Comparison of ENCODE assay signal across 28 cellular contexts in genomic region chr5:153552886-153553285, GRCh38.
A peak's percentile ranks its signal among the peaks of the same experiment; 100 is the strongest.
DNase-seq lines count a peak whose midpoint lies in the region; ATAC-seq and TF ChIP-seq lines count a peak whose summit lies in the region.
"Had no signal": no experiment of that assay in that cellular context is flagged by ENCODE, and none has a peak within 500 bp of the region (broad histone marks: within the 10 kb centered on the region; RNA-seq: fewer than 3 reads in every experiment).

No MANE protein-coding gene starts in this region.

- H3K4me3 Mint-ChIP-seq in GM23338 = no peak overlapping the region
- H3K4me3 Mint-ChIP-seq in WTC11 = no peak overlapping the region
- H3K4me3 Mint-ChIP-seq: activated CD8-positive, alpha-beta T cell treated with anti-CD3 and anti-CD28 coated beads, Interleukin-2, amount 10 ng/mL, durations not matched to agents 7 days and 5 days; activated T-cell treated with anti-CD3 and anti-CD28 coated beads, Interleukin-2, amount 50 U/mL, for 24 hours; nephron progenitor cell; type B pancreatic cell had no signal

- H3K9me2 ChIP-seq in GM23338 (ENCODE audit: insufficient read depth) = no peaks in the 10 kb centered on the region

- CTCF ChIA-PET in WTC11 (lab: Charles Lee) = no interaction called here

- no peak overlapping the region for H3K27ac Mint-ChIP-seq in GM23338
- H3K27ac Mint-ChIP-seq in WTC11 = no peak overlapping the region
- H3K27ac Mint-ChIP-seq: activated CD8-positive, alpha-beta T cell treated with anti-CD3 and anti-CD28 coated beads, Interleukin-2, amount 10 ng/mL, durations not matched to agents 7 days and 5 days; activated T-cell treated with anti-CD3 and anti-CD28 coated beads, Interleukin-2, amount 50 U/mL, for 24 hours; nephron progenitor cell; type B pancreatic cell had no signal

- no peaks in the 10 kb centered on the region for H3K27me3 ChIP-seq in GM23338 (ENCODE audit: insufficient read depth)
- H3K27me3 ChIP-seq: ascending aorta; BLaER1 treated with 17β-estradiol and CSF1 and Interleukin-3, amounts not matched to agents 10 nM and 100 nM; heart right ventricle; left lung; spleen; stomach had no signal

- H3K9me3 Mint-ChIP-seq in GM23338 (no peaks in the 10 kb centered on the region), WTC11 (no peaks in the 10 kb centered on the region)
- H3K9me3 Mint-ChIP-seq: activated T-cell treated with anti-CD3 and anti-CD28 coated beads, Interleukin-2, amount 50 U/mL, for 24 hours; nephron progenitor cell; type B pancreatic cell had no signal

- H3K27me3 Mint-ChIP-seq in GM23338 (ENCODE audit: insufficient read depth, low read depth, poor library complexity) = peaks cover 5% of the 10 kb centered on the region
- H3K27me3 Mint-ChIP-seq in WTC11 (ENCODE audit: low read depth) = no peaks in the 10 kb centered on the region
- H3K27me3 Mint-ChIP-seq: activated T-cell treated with anti-CD3 and anti-CD28 coated beads, Interleukin-2, amount 50 U/mL, for 24 hours; type B pancreatic cell had no signal

- H3K27ac ChIP-seq in GM23338 (ENCODE audit: low read depth) (no peak overlapping the region), substantia nigra (ENCODE audit: low read depth, low read length, poor library complexity, severe bottlenecking) (no peak overlapping the region)
- H3K27ac ChIP-seq: BLaER1 treated with 17β-estradiol and CSF1 and Interleukin-3, amounts not matched to agents 10 nM and 100 nM; heart right ventricle; KMS-11; prostate gland; spleen; stomach had no signal

- POLR2A ChIA-PET in WTC11 (lab: Charles Lee) = no interaction called here

- H4K20me1 ChIP-seq in GM23338 (replicated peaks; ENCODE audit: insufficient read depth) = no peaks in the 10 kb centered on the region
- H4K20me1 ChIP-seq: BLaER1 treated with 17β-estradiol and CSF1 and Interleukin-3, amounts not matched to agents 10 nM and 100 nM had no signal

- peaks cover 19% of the 10 kb centered on the region for H3K4me1 ChIP-seq in GM23338 (ENCODE audit: insufficient read depth)
- H3K4me1 ChIP-seq: prostate gland, spleen had no signal

- H3K36me3 Mint-ChIP-seq in GM23338 (ENCODE audit: low read depth) (no peaks in the 10 kb centered on the region), WTC11 (no peaks in the 10 kb centered on the region)
- H3K36me3 Mint-ChIP-seq: type B pancreatic cell had no signal

- TF ChIP-seq CTCF in GM23338 (conservative IDR thresholded peaks at IDR 0.05; ENCODE audit: low read depth in 2 of 2) (no peak), WTC11 (IDR thresholded peaks at IDR 0.05) (no peak), fibroblast of villous mesenchyme (IDR thresholded peaks at IDR 0.05; ENCODE audit: insufficient read depth, low read depth, low read length) (no peak)

- H3K4me1 Mint-ChIP-seq in GM23338 (peaks cover 21% of the 10 kb centered on the region), WTC11 (peaks cover 19% of the 10 kb centered on the region)

- no peak overlapping the region for H2AFZ ChIP-seq in GM23338

- H3F3A ChIP-seq in GM23338 (replicated peaks; ENCODE audit: low read depth) = no peaks in the 10 kb centered on the region

- H3K79me2 ChIP-seq in GM23338 (replicated peaks; ENCODE audit: insufficient read depth) = no peaks in the 10 kb centered on the region

- H3K4me3 ChIP-seq in GM23338 (no peak overlapping the region), fibroblast of villous mesenchyme (ENCODE audit: low read depth, low read length) (no peak overlapping the region)
- H3K4me3 ChIP-seq: ascending aorta; BLaER1 treated with 17β-estradiol and CSF1 and Interleukin-3, amounts not matched to agents 10 nM and 100 nM; heart right ventricle; left lung; prostate gland; spleen; stomach had no signal

- 0 out of 2 replicates have a peak overlapping the region, but pooled peaks have one; percentile 17 for H3K4me2 ChIP-seq in GM23338
- H3K4me2 ChIP-seq: BLaER1 treated with 17β-estradiol and CSF1 and Interleukin-3, amounts not matched to agents 10 nM and 100 nM; KMS-11 had no signal

- no peak for DNase-seq in GM23338 (ENCODE audit: low spot score)
- DNase-seq in WTC11 (ENCODE audit: low spot score) = no peak
- DNase-seq in fibroblast of villous mesenchyme (ENCODE audit: low read depth) = peak; percentile 42
- DNase-seq in substantia nigra (lab: John Stamatoyannopoulos, UW) = no peak
- no peak for DNase-seq in stimulated activated naive CD4-positive, alpha-beta T cell treated with Interleukin-2 at 50 U/mL for 16 hours (lab: John Stamatoyannopoulos, UW)
- no peak for DNase-seq in KG1 (lab: John Stamatoyannopoulos, UW)
- DNase-seq: activated CD8-positive, alpha-beta T cell treated with anti-CD3 and anti-CD28 coated beads, Interleukin-2, amount 10 ng/mL, durations not matched to agents 7 days and 5 days; activated naive CD4-positive, alpha-beta T cell treated with Interleukin-2 at 50 U/mL for 16 hours; activated T-cell treated with anti-CD3 and anti-CD28 coated beads, Interleukin-2, amount 50 U/mL, for 24 hours; effector memory CD4-positive, alpha-beta T cell; heart right ventricle; left lung; NCI-H1092; NCI-H2029; NCI-H510A; nephron progenitor cell; NK-92 treated with Interleukin-12 subunit alpha and Interleukin-12 subunit beta, amount 100 ng/mL, for 24 hours; spleen; stimulated activated CD4-positive, alpha-beta T cell treated with anti-CD3 and anti-CD28 coated beads, Interleukin-4, amount 100 ng/mL, for 24 hours; stomach; T1000 had no signal

- ATAC-seq in GM23338 (no peak), WTC11 (no peak), GM19351 (IDR thresholded peaks at IDR 0.05; ENCODE audit: unreplicated experiment) (no peak)
- ATAC-seq: activated CD4-positive, CD25-positive, alpha-beta regulatory T cell treated with anti-CD3 and anti-CD28 coated beads, Interleukin-2, amount 50 U/mL, for 24 hours; activated CD8-positive, alpha-beta T cell treated with anti-CD3 and anti-CD28 coated beads, Interleukin-2, amount 10 ng/mL, durations not matched to agents 7 days and 5 days; heart right ventricle; left lung had no signal

- no peaks in the 10 kb centered on the region for H3K36me3 ChIP-seq in GM23338 (ENCODE audit: insufficient read depth)
- H3K36me3 ChIP-seq: ascending aorta; BLaER1 treated with 17β-estradiol and CSF1 and Interleukin-3, amounts not matched to agents 10 nM and 100 nM; heart right ventricle; left lung; prostate gland; spleen; stomach had no signal

TF ChIP-seq in WTC11, 78 proteins besides CTCF, POLR2A, EP300 and RAD21:
- TF ChIP-seq NFATC4 (CRISPR knock-in tag; IDR thresholded peaks at IDR 0.05) = no peak
- TF ChIP-seq, protein P1, sequence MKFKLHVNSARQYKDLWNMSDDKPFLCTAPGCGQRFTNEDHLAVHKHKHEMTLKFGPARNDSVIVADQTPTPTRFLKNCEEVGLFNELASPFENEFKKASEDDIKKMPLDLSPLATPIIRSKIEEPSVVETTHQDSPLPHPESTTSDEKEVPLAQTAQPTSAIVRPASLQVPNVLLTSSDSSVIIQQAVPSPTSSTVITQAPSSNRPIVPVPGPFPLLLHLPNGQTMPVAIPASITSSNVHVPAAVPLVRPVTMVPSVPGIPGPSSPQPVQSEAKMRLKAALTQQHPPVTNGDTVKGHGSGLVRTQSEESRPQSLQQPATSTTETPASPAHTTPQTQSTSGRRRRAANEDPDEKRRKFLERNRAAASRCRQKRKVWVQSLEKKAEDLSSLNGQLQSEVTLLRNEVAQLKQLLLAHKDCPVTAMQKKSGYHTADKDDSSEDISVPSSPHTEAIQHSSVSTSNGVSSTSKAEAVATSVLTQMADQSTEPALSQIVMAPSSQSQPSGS (CRISPR knock-in tag; IDR thresholded peaks at IDR 0.05; ENCODE audit: borderline replicate concordance, low read depth) = no peak
- TF ChIP-seq FOXK1 (CRISPR knock-in tag; IDR thresholded peaks at IDR 0.05) = no peak
- no peak for TF ChIP-seq ETV6 (CRISPR knock-in tag; IDR thresholded peaks at IDR 0.05)
- TF ChIP-seq ZNF121 (CRISPR knock-in tag; IDR thresholded peaks at IDR 0.05) = peak; percentile 44; the same call in 1 of the 2 replicates
